Comparison of ENCODE assay signal across 1 cellular context in genomic region chr16:67661864-67662652, GRCh38.
TF ChIP-seq lines count a peak whose summit lies in the region.

No MANE protein-coding gene starts in this region.

TF ChIP-seq in GM23338, 12 proteins besides CTCF, POLR2A, EP300 and RAD21:
- TF ChIP-seq, protein P1, sequence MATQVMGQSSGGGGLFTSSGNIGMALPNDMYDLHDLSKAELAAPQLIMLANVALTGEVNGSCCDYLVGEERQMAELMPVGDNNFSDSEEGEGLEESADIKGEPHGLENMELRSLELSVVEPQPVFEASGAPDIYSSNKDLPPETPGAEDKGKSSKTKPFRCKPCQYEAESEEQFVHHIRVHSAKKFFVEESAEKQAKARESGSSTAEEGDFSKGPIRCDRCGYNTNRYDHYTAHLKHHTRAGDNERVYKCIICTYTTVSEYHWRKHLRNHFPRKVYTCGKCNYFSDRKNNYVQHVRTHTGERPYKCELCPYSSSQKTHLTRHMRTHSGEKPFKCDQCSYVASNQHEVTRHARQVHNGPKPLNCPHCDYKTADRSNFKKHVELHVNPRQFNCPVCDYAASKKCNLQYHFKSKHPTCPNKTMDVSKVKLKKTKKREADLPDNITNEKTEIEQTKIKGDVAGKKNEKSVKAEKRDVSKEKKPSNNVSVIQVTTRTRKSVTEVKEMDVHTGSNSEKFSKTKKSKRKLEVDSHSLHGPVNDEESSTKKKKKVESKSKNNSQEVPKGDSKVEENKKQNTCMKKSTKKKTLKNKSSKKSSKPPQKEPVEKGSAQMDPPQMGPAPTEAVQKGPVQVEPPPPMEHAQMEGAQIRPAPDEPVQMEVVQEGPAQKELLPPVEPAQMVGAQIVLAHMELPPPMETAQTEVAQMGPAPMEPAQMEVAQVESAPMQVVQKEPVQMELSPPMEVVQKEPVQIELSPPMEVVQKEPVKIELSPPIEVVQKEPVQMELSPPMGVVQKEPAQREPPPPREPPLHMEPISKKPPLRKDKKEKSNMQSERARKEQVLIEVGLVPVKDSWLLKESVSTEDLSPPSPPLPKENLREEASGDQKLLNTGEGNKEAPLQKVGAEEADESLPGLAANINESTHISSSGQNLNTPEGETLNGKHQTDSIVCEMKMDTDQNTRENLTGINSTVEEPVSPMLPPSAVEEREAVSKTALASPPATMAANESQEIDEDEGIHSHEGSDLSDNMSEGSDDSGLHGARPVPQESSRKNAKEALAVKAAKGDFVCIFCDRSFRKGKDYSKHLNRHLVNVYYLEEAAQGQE (IDR thresholded peaks at IDR 0.05; ENCODE audit: unreplicated experiment), result no peak
- TF ChIP-seq STAT1 (IDR thresholded peaks at IDR 0.05; ENCODE audit: unreplicated experiment) (no peak), POLR2AphosphoS5 (IDR thresholded peaks at IDR 0.05; ENCODE audit: low read depth) (no peak)
TF ChIP-seq in GM23338: peak in this region for 0.
